27 cellular contexts compared by ENCODE assay signal in genomic region chr6:119325559-119326240, GRCh38. TPM values are rescaled to one million over a fixed set of nuclear protein-coding genes. Genes with fewer than 3 reads are reported as not detected.
DNase-seq lines count a peak whose midpoint lies in the region; ATAC-seq, FAIRE-seq and TF ChIP-seq lines count a peak whose summit lies in the region.
"Had no signal": no experiment of that assay in that cellular context is flagged by ENCODE, and none has a peak within 500 bp of the region (broad histone marks: within the 10 kb centered on the region; RNA-seq: fewer than 3 reads in every experiment).

No MANE protein-coding gene starts in this region.

- peaks cover 36% of the 10 kb centered on the region for H3K36me3 Mint-ChIP-seq in activated naive CD8-positive, alpha-beta T cell treated with anti-CD3 and anti-CD28 coated beads, Interleukin-2, amount 10 ng/mL, durations not matched to agents 7 days and 5 days
- peaks cover 3% of the 10 kb centered on the region for H3K36me3 Mint-ChIP-seq in activated naive CD8-positive, alpha-beta T cell treated with anti-CD3 and anti-CD28 coated beads, Interleukin-2, amount 50 U/mL, for 24 hours (ENCODE audit: low read depth)
- H3K36me3 Mint-ChIP-seq in nephron progenitor cell (ENCODE audit: low read depth) = peaks cover 26% of the 10 kb centered on the region
- H3K36me3 Mint-ChIP-seq in CD8-positive, alpha-beta T cell = no peaks in the 10 kb centered on the region

- peak overlapping the region; percentile 34 for H3K27ac Mint-ChIP-seq in activated naive CD8-positive, alpha-beta T cell treated with anti-CD3 and anti-CD28 coated beads, Interleukin-2, amount 10 ng/mL, durations not matched to agents 7 days and 5 days
- no peak overlapping the region for H3K27ac Mint-ChIP-seq in activated naive CD8-positive, alpha-beta T cell treated with anti-CD3 and anti-CD28 coated beads, Interleukin-2, amount 50 U/mL, for 24 hours
- H3K27ac Mint-ChIP-seq in nephron progenitor cell = peak overlapping the region; percentile 81
- no peak overlapping the region for H3K27ac Mint-ChIP-seq in CD8-positive, alpha-beta T cell
- H3K27ac Mint-ChIP-seq: CD4-positive, alpha-beta memory T cell had no signal

- peaks cover 18 to 71% of the 10 kb centered on the region in 2 experiments for H3K4me1 ChIP-seq in K562 (replicated peaks in 1 of 2; ENCODE audit: control insufficient read depth in 2 of 2, insufficient read depth in 2 of 2, low read length in 2 of 2)
- H3K4me1 ChIP-seq in CD8-positive, alpha-beta T cell (ENCODE audit: insufficient read depth, low read length) = peaks cover 18% of the 10 kb centered on the region
- H3K4me1 ChIP-seq: BLaER1 treated with 17β-estradiol and CSF1 and Interleukin-3, amounts not matched to agents 10 nM and 100 nM had no signal

- intact Hi-C loops in K562 (cut with micrococcal nuclease) = no loop called here
- intact Hi-C loops in CD8-positive, alpha-beta T cell (cut with DNase I, micrococcal nuclease) = loop anchor here in 1 of 2 experiments (2.0 kb wide), 1 partner anchor 17 kb away; no protein-coding TSS in a partner anchor

- POLR2A ChIA-PET in activated naive CD8-positive, alpha-beta T cell treated with anti-CD3 and anti-CD28 coated beads, Interleukin-2, amount 10 ng/mL, durations not matched to agents 7 days and 5 days (lab: Charles Lee) = no interaction called here
- POLR2A ChIA-PET in K562 (lab: Yijun Ruan, JAX) = interaction anchor here (0.6 to 1.6 kb wide), 5 partner anchors 12 to 115 kb away, joined by 3 to 7 read pairs (median 4); no protein-coding TSS in a partner anchor
- POLR2A ChIA-PET in CD8-positive, alpha-beta T cell (lab: Charles Lee) = no interaction called here

- H3K9me3 Mint-ChIP-seq in activated naive CD8-positive, alpha-beta T cell treated with anti-CD3 and anti-CD28 coated beads, Interleukin-2, amount 10 ng/mL, durations not matched to agents 7 days and 5 days = no peaks in the 10 kb centered on the region
- H3K9me3 Mint-ChIP-seq in activated naive CD8-positive, alpha-beta T cell treated with anti-CD3 and anti-CD28 coated beads, Interleukin-2, amount 50 U/mL, for 24 hours = no peaks in the 10 kb centered on the region
- H3K9me3 Mint-ChIP-seq in nephron progenitor cell = no peaks in the 10 kb centered on the region
- no peaks in the 10 kb centered on the region for H3K9me3 Mint-ChIP-seq in CD8-positive, alpha-beta T cell
- H3K9me3 Mint-ChIP-seq: CD4-positive, alpha-beta memory T cell had no signal

- H3K4me2 ChIP-seq in K562 (ENCODE audit: insufficient read depth, low read length) = no peak overlapping the region; the same call in 1 of the 2 replicates
- H3K4me2 ChIP-seq: BLaER1 treated with 17β-estradiol and CSF1 and Interleukin-3, amounts not matched to agents 10 nM and 100 nM had no signal

- no peak overlapping the region for H3K4me3 Mint-ChIP-seq in activated naive CD8-positive, alpha-beta T cell treated with anti-CD3 and anti-CD28 coated beads, Interleukin-2, amount 10 ng/mL, durations not matched to agents 7 days and 5 days
- H3K4me3 Mint-ChIP-seq in activated naive CD8-positive, alpha-beta T cell treated with anti-CD3 and anti-CD28 coated beads, Interleukin-2, amount 50 U/mL, for 24 hours = no peak overlapping the region
- peak overlapping the region; percentile 13 for H3K4me3 Mint-ChIP-seq in nephron progenitor cell
- H3K4me3 Mint-ChIP-seq in CD8-positive, alpha-beta T cell = no peak overlapping the region
- H3K4me3 Mint-ChIP-seq: CD4-positive, alpha-beta memory T cell had no signal

- CTCF ChIA-PET in K562 (lab: Yijun Ruan, JAX; ENCODE audit: low intra/inter-chr PET ratio) = no interaction called here
- CTCF ChIA-PET in CD8-positive, alpha-beta T cell (lab: Charles Lee) = no interaction called here

- H2AFZ ChIP-seq in K562 (ENCODE audit: low read depth, low read length) = no peak overlapping the region

- in situ Hi-C loops in K562 (cut with MboI) = no loop called here

- no peak overlapping the region for H3K27ac ChIP-seq in K562 (ENCODE audit: extremely low read depth, low read depth, low read length)
- H3K27ac ChIP-seq in CD8-positive, alpha-beta T cell (ENCODE audit: low read depth, low read length) = no peak overlapping the region
- H3K27ac ChIP-seq: BLaER1 treated with 17β-estradiol and CSF1 and Interleukin-3, amounts not matched to agents 10 nM and 100 nM had no signal

- no peak for TF ChIP-seq POLR2A in K562 (conservative IDR thresholded peaks at IDR 0.05)

- H3K4me1 Mint-ChIP-seq in activated naive CD8-positive, alpha-beta T cell treated with anti-CD3 and anti-CD28 coated beads, Interleukin-2, amount 10 ng/mL, durations not matched to agents 7 days and 5 days = peaks cover 53% of the 10 kb centered on the region
- peaks cover 23% of the 10 kb centered on the region for H3K4me1 Mint-ChIP-seq in activated naive CD8-positive, alpha-beta T cell treated with anti-CD3 and anti-CD28 coated beads, Interleukin-2, amount 50 U/mL, for 24 hours
- H3K4me1 Mint-ChIP-seq in nephron progenitor cell = peaks cover 42% of the 10 kb centered on the region
- peaks cover 29% of the 10 kb centered on the region for H3K4me1 Mint-ChIP-seq in CD8-positive, alpha-beta T cell (ENCODE audit: low read depth)

- 51% methylated on average over 11 of the region's 11 CpGs for WGBS in K562 (ENCODE audit: insufficient coverage, low coverage, missing lambda C conversion rate)

- no TSS peak for BruUV-seq in K562 (replicated peaks; lab: Mats Ljungman, UMichigan)

- peaks cover 5% of the 10 kb centered on the region for H3K9me1 ChIP-seq in K562 (ENCODE audit: control insufficient read depth, insufficient read depth, low read length)

- no peak for TF ChIP-seq RAD21 in K562 (CRISPR knock-in tag; conservative IDR thresholded peaks at IDR 0.05 in 1 of 2, IDR thresholded peaks at IDR 0.05 in 1 of 2)

- ATAC-seq in activated naive CD8-positive, alpha-beta T cell treated with anti-CD3 and anti-CD28 coated beads, Interleukin-2, amount 10 ng/mL, durations not matched to agents 7 days and 5 days (ENCODE audit: low read depth) = no peak
- no peak for ATAC-seq in activated naive CD8-positive, alpha-beta T cell treated with anti-CD3 and anti-CD28 coated beads, Interleukin-2, amount 50 U/mL, for 24 hours
- ATAC-seq in K562 = peak; percentile 7
- no peak for ATAC-seq in CD8-positive, alpha-beta T cell

- no peak for TF ChIP-seq CTCF in K562 (IDR thresholded peaks at IDR 0.05 in 2 of 3, conservative IDR thresholded peaks at IDR 0.05 in 1 of 3; ENCODE audit: insufficient read depth in 2 of 3, low read depth in 1 of 3, low read length in 3 of 3)
- no peak for TF ChIP-seq CTCF in nephron progenitor cell (IDR thresholded peaks at IDR 0.05)
- TF ChIP-seq CTCF in CD8-positive, alpha-beta T cell (IDR thresholded peaks at IDR 0.05) = no peak

- H3K36me3 ChIP-seq in K562 (ENCODE audit: control insufficient read depth, insufficient read depth, low read length) = peaks cover 82% of the 10 kb centered on the region
- no peaks in the 10 kb centered on the region for H3K36me3 ChIP-seq in CD8-positive, alpha-beta T cell (ENCODE audit: insufficient read depth, low read length)
- H3K36me3 ChIP-seq: BLaER1 treated with 17β-estradiol and CSF1 and Interleukin-3, amounts not matched to agents 10 nM and 100 nM had no signal

- H3K79me2 ChIP-seq in K562 (ENCODE audit: control insufficient read depth, insufficient read depth, low read length) = peaks cover 99% of the 10 kb centered on the region

- H3K27me3 Mint-ChIP-seq in activated naive CD8-positive, alpha-beta T cell treated with anti-CD3 and anti-CD28 coated beads, Interleukin-2, amount 10 ng/mL, durations not matched to agents 7 days and 5 days = no peaks in the 10 kb centered on the region
- H3K27me3 Mint-ChIP-seq in activated naive CD8-positive, alpha-beta T cell treated with anti-CD3 and anti-CD28 coated beads, Interleukin-2, amount 50 U/mL, for 24 hours = no peaks in the 10 kb centered on the region
- H3K27me3 Mint-ChIP-seq in nephron progenitor cell (ENCODE audit: low read depth, poor library complexity) = no peaks in the 10 kb centered on the region
- no peaks in the 10 kb centered on the region for H3K27me3 Mint-ChIP-seq in CD8-positive, alpha-beta T cell (ENCODE audit: low read depth)
- H3K27me3 Mint-ChIP-seq: CD4-positive, alpha-beta memory T cell had no signal

- FAIRE-seq in K562 (lab: Jason Lieb, UNC) = peak; percentile 66
- FAIRE-seq: A204.1, GM12892, H54 had no signal

- DNase-seq in activated naive CD8-positive, alpha-beta T cell treated with anti-CD3 and anti-CD28 coated beads, Interleukin-2, amount 10 ng/mL, durations not matched to agents 7 days and 5 days = no peak
- no peak for DNase-seq in activated naive CD8-positive, alpha-beta T cell treated with anti-CD3 and anti-CD28 coated beads, Interleukin-2, amount 50 U/mL, for 24 hours
- peak; percentile 63 for DNase-seq in NCI-H1048 (lab: John Stamatoyannopoulos, UW)
- peak in 1 of 4 experiments; percentile 58 for DNase-seq in K562 (ENCODE audit: extremely low read depth in 1 of 4, low spot score in 3 of 4)
- no peak for DNase-seq in nephron progenitor cell
- no peak for DNase-seq in stimulated activated naive CD4-positive, alpha-beta T cell (lab: John Stamatoyannopoulos, UW)
- DNase-seq in middle frontal gyrus (ENCODE audit: extremely low spot score, low spot score) = no peak
- DNase-seq in CD8-positive, alpha-beta T cell = no peak
- DNase-seq: AML-193; CD4-positive, alpha-beta memory T cell; DMS 273 treated with DMSO at 0.1 percent for 48 hours; DMS79; EL; GF-D8; Kasumi-1; NCI-H1105; NCI-H1436 treated with DMSO at 0.1 percent for 48 hours; NCI-H187 treated with DMSO at 0.1 percent for 48 hours; NCI-H2171 treated with DMSO at 0.1 percent for 48 hours; NCI-H345; NCI-H510A treated with DMSO at 0.1 percent for 48 hours; RPMI8226; SHP77 had no signal

- H3K9me3 ChIP-seq in K562 (replicated peaks; ENCODE audit: control insufficient read depth, insufficient read depth, low read depth, low read length) = no peaks in the 10 kb centered on the region
- H3K9me3 ChIP-seq in CD8-positive, alpha-beta T cell (ENCODE audit: low read length) = no peaks in the 10 kb centered on the region
- H3K9me3 ChIP-seq: BLaER1 treated with 17β-estradiol and CSF1 and Interleukin-3, amounts not matched to agents 10 nM and 100 nM had no signal

- no peaks in the 10 kb centered on the region for H3K27me3 ChIP-seq in K562 (ENCODE audit: control insufficient read depth in 2 of 2, insufficient read depth in 2 of 2, low read length in 2 of 2)
- no peaks in the 10 kb centered on the region for H3K27me3 ChIP-seq in CD8-positive, alpha-beta T cell (ENCODE audit: insufficient read depth, low read length)
- H3K27me3 ChIP-seq: BLaER1 treated with 17β-estradiol and CSF1 and Interleukin-3, amounts not matched to agents 10 nM and 100 nM had no signal

- H4K20me1 ChIP-seq in K562 (replicated peaks; ENCODE audit: control insufficient read depth, insufficient read depth, low read length) = peaks cover 24% of the 10 kb centered on the region

- no peak for TF ChIP-seq EP300 in K562 (IDR thresholded peaks at IDR 0.05; ENCODE audit: low read length)

- no peak overlapping the region for H3K4me3 ChIP-seq in K562
- H3K4me3 ChIP-seq in CD8-positive, alpha-beta T cell (ENCODE audit: low read depth, low read length) = no peak overlapping the region
- H3K4me3 ChIP-seq: BLaER1 treated with 17β-estradiol and CSF1 and Interleukin-3, amounts not matched to agents 10 nM and 100 nM had no signal

- no peak overlapping the region for H3K9ac ChIP-seq in K562 (ENCODE audit: insufficient read depth in 1 of 2, low read depth in 2 of 2, low read length in 2 of 2)
- H3K9ac ChIP-seq: BLaER1 treated with 17β-estradiol and CSF1 and Interleukin-3, amounts not matched to agents 10 nM and 100 nM had no signal

RNA-seq across cellular contexts. Expression of gene MAN1A1, which starts 23.9 kb away (rescaled TPM):
- 10 to 100 TPM; 19.2 to 19.5 TPM for total RNA-seq in activated naive CD8-positive, alpha-beta T cell treated with anti-CD3 and anti-CD28 coated beads, Interleukin-2, amount 10 ng/mL, durations not matched to agents 7 days and 5 days
- total RNA-seq in K562 (2011; cell fraction: chromatin; rRNA removed; ENCODE audit: low replicate concordance) = 34.5 and 78.1 TPM in 2 replicates
- total RNA-seq in K562 (2011; cell fraction: nucleolus; rRNA removed) = 44.4 and 48.3 TPM in 2 replicates
- total RNA-seq in K562 (2011; cell fraction: nucleoplasm; rRNA removed) = 69.6 and 93.7 TPM in 2 replicates
- total RNA-seq in K562 (2014; rRNA removed) (74.9 and 77.6 TPM in 2 replicates), K562 (2014; rRNA removed; fragmentation: Illumina TruSeq; extraction: Trizol) (68.7 and 75.4 TPM in 2 replicates), K562 (2015; rRNA removed; fragmentation: Illumina TruSeq; extraction: Trizol) (51.1 and 55.2 TPM in 2 replicates), K562 (2021) (75.0 and 78.4 TPM in 2 replicates)
- polyA plus RNA-seq in K562 (2011; rRNA removed) (33.3 and 59.7 TPM in 2 replicates), K562 (2014; fragmentation: Illumina TruSeq; extraction: Trizol) (50.5 and 62.6 TPM in 2 replicates), K562 (2014; fragmentation: Nextera tagmentation; extraction: Ambion mirVana) (10 to 100 TPM; 24.5 to 27.7 TPM), K562 (2014; rRNA removed) (47.5 and 48.7 TPM in 2 replicates)
- polyA plus RNA-seq in K562 (2011; cell fraction: cytosol; rRNA removed) = 15.3 and 17.2 TPM in 2 replicates
- polyA plus RNA-seq in K562 (2011; cell fraction: nucleus; rRNA removed) = 12.3 and 13.9 TPM in 2 replicates
- polyA plus RNA-seq in K562 (2012) = 44.4 and 59.0 TPM in 2 replicates
- polyA minus RNA-seq in K562 (2011; rRNA and poly(A)+ RNA removed) = 39.6 and 50.2 TPM in 2 replicates
- polyA minus RNA-seq in K562 (2011; cell fraction: cytosol; rRNA and poly(A)+ RNA removed) = 22.8 and 28.5 TPM in 2 replicates
- 26.5 and 34.9 TPM in 2 replicates for polyA minus RNA-seq in K562 (2011; cell fraction: nucleus; rRNA and poly(A)+ RNA removed)
- total RNA-seq in CD8-positive, alpha-beta T cell = 1 to 10 TPM; 8.4 to 8.5 TPM

Comparison
In these comparisons a context has a peak if more than half of its experiments do, and no peak if none do; other contexts are left out.
1. H3K27ac Mint-ChIP-seq: peak in activated naive CD8-positive, alpha-beta T cell treated with anti-CD3 and anti-CD28 coated beads, Interleukin-2, amount 10 ng/mL, durations not matched to agents 7 days and 5 days (single experiment) and nephron progenitor cell (single experiment); none in activated naive CD8-positive, alpha-beta T cell treated with anti-CD3 and anti-CD28 coated beads, Interleukin-2, amount 50 U/mL, for 24 hours (single experiment) and CD8-positive, alpha-beta T cell (single experiment).